ENCODE assay signal across 15 cellular contexts in genomic region chr22:20248461-20248959, GRCh38. TPM values are rescaled to one million over a fixed set of nuclear protein-coding genes. Genes with fewer than 3 reads are reported as not detected.
DNase-seq lines count a peak whose midpoint lies in the region; ATAC-seq and TF ChIP-seq lines count a peak whose summit lies in the region.
"Had no signal": no experiment of that assay in that cellular context is flagged by ENCODE, and none has a peak within 500 bp of the region (broad histone marks: within the 10 kb centered on the region; RNA-seq: fewer than 3 reads in every experiment).

No MANE protein-coding gene starts in this region.

- TF ChIP-seq CTCF in VCaP (conservative IDR thresholded peaks at IDR 0.05) (no peak), RWPE1 (conservative IDR thresholded peaks at IDR 0.05; ENCODE audit: low read depth) (no peak)

- H3K23ac ChIP-seq in neuronal stem cell (ENCODE audit: low read depth, low read length, poor library complexity): peak overlapping the region; percentile 97

- H4K91ac ChIP-seq in neuronal stem cell (ENCODE audit: low read depth, low read length, poor library complexity): no peak overlapping the region

- H3K79me1 ChIP-seq in neuronal stem cell (ENCODE audit: low read depth, low read length): peaks cover 18% of the 10 kb centered on the region

- no peaks in the 10 kb centered on the region for H3K36me3 ChIP-seq in neuronal stem cell (replicated peaks in 1 of 2; ENCODE audit: control insufficient read depth in 2 of 2, insufficient read depth in 2 of 2, low read length in 2 of 2)

- no peak overlapping the region for H3K18ac ChIP-seq in neuronal stem cell (ENCODE audit: low read length)

- H2AFZ ChIP-seq in neuronal stem cell (ENCODE audit: low read length): no peak overlapping the region
- H2AFZ ChIP-seq: GM23338, PC-9 had no signal

- H2BK12ac ChIP-seq in neuronal stem cell (ENCODE audit: low read length): no peak overlapping the region

- CTCF ChIA-PET in RWPE1 (lab: Yijun Ruan, JAX): no interaction called here

- H2AK5ac ChIP-seq in neuronal stem cell (ENCODE audit: low read depth, low read length): peak overlapping the region; percentile 81

- DNase-seq in COR-L47 (lab: John Stamatoyannopoulos, UW) (peak; percentile 51), NCI-H1105 treated with DMSO at 0.1 percent for 48 hours (lab: John Stamatoyannopoulos, UW) (peak; percentile 48), neuronal stem cell (ENCODE audit: low spot score) (no peak), HCEC 1CT (no peak), RWPE1 (ENCODE audit: low spot score) (no peak)
- DNase-seq: DMS 273 treated with DMSO at 0.1 percent for 48 hours, GF-D8, NCI-H1417, NCI-H187 treated with DMSO at 0.1 percent for 48 hours, NCI-H510A, NCI-H774, PC-9 had no signal

- peak overlapping the region; percentile 47 for H3K14ac ChIP-seq in neuronal stem cell (ENCODE audit: low read length)

- no peak overlapping the region for H3K4ac ChIP-seq in neuronal stem cell (ENCODE audit: low read length)

- H2BK120ac ChIP-seq in neuronal stem cell (ENCODE audit: low read depth, low read length): no peak overlapping the region

- no CpG with 5 or more reads among the region's 12 CpGs for WGBS in neuronal stem cell (ENCODE audit: extremely low coverage in 2 of 2, insufficient read length in 2 of 2, insufficient replicate concordance in 1 of 2), 2 donors

- peaks cover 35 to 39% of the 10 kb centered on the region in 2 donors for H3K4me1 ChIP-seq in neuronal stem cell (ENCODE audit: control insufficient read depth in 2 of 2, insufficient read depth in 1 of 2, low read depth in 1 of 2, low read length in 2 of 2)

- H4K8ac ChIP-seq in neuronal stem cell (ENCODE audit: low read depth, low read length): no peak overlapping the region

- no peak overlapping the region for H3K9ac ChIP-seq in neuronal stem cell (ENCODE audit: low read depth, low read length, poor library complexity)

- ATAC-seq in GM21529 (IDR thresholded peaks at IDR 0.05; ENCODE audit: unreplicated experiment): no peak
- ATAC-seq: GM23338 had no signal

- POLR2A ChIA-PET in RWPE1 (lab: Yijun Ruan, JAX; ENCODE audit: low non-redundant PET): no interaction called here

- peak overlapping the region; percentile 17 for H2BK15ac ChIP-seq in neuronal stem cell (ENCODE audit: low read length)

- no peak overlapping the region for H3K4me2 ChIP-seq in neuronal stem cell (ENCODE audit: insufficient read depth, low read length, poor library complexity, severe bottlenecking)
- H3K4me2 ChIP-seq: GM23338, PC-9 had no signal

- H3K27ac ChIP-seq in VCaP (peak overlapping the region; percentile 75; the same call in 1 of the 2 replicates), neuronal stem cell (replicated peaks; ENCODE audit: low read length) (no peak overlapping the region), RWPE1 (no peak overlapping the region)
- H3K27ac ChIP-seq: PC-9 had no signal

- no peak overlapping the region for H2BK5ac ChIP-seq in neuronal stem cell (ENCODE audit: low read length)

- peaks cover 2 to 6% of the 10 kb centered on the region in 2 donors for H3K9me3 ChIP-seq in neuronal stem cell (replicated peaks in 1 of 2; ENCODE audit: control insufficient read depth in 2 of 2, insufficient read depth in 1 of 2, low read depth in 1 of 2, low read length in 2 of 2)

- H3K4me3 ChIP-seq in neuronal stem cell (ENCODE audit: low read length in 2 of 2): no peak overlapping the region
- H3K4me3 ChIP-seq: GM23338, PC-9 had no signal

- no peaks in the 10 kb centered on the region for H3K27me3 ChIP-seq in neuronal stem cell (ENCODE audit: control insufficient read depth in 3 of 3, insufficient read depth in 3 of 3, low read depth in 1 of 3, low read length in 3 of 3)

RNA-seq across cellular contexts. Expression of gene RTN4R, which starts 19.6 kb away (rescaled TPM):
- 23.2 TPM for polyA plus RNA-seq in neuronal stem cell (2013, experiment 1 of 2)
- 22.9 TPM for polyA plus RNA-seq in neuronal stem cell (2013, experiment 2 of 2)

Comparison
In these comparisons a context has a peak if more than half of its experiments do, and no peak if none do; other contexts are left out.
1. DNase-seq: peak in COR-L47 (single experiment) and NCI-H1105 treated with DMSO at 0.1 percent for 48 hours (single experiment); none in neuronal stem cell (single experiment), HCEC 1CT (single experiment) and RWPE1 (single experiment).